ENCODE assay signal across 1 cellular context in genomic region chr6:113855500-113856010, GRCh38.
TF ChIP-seq lines count a peak whose summit lies in the region.

No MANE protein-coding gene starts in this region.

TF ChIP-seq in K562, 482 proteins besides CTCF, POLR2A, EP300 and RAD21 (continued from another document):
- no peak for TF ChIP-seq TFAP4 (CRISPR knock-in tag; IDR thresholded peaks at IDR 0.05; ENCODE audit: borderline replicate concordance)
